Comparison of ENCODE assay signal across 24 cellular contexts in the genomic region with DNA sequence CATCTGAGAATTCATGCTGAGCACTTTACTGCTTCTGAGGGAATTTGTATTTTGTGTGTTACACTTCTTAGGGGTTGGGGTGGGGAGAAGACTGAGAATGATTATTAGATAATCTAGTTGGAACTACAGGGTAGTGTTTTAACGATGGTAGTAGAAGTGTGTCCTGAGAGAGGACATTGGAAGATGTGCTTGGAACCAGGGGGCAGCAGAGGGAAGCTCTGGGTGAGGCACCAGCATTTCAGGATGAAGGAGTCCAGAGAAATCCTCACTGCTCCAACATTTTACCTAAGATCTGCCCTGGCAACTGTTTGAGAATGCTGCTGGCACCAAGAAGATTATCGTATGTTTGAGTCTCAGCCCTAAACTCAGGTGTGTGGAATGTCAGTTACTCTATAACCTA.
DNase-seq lines count a peak whose midpoint lies in the region; ATAC-seq, FAIRE-seq and TF ChIP-seq lines count a peak whose summit lies in the region.
"Had no signal": no experiment of that assay in that cellular context is flagged by ENCODE, and none has a peak within 500 bp of the region (broad histone marks: within the 10 kb centered on the region; RNA-seq: fewer than 3 reads in every experiment).

No MANE protein-coding gene starts in this region.

- H3K4me1 ChIP-seq in H1 (replicated peaks in 1 of 4; ENCODE audit: control insufficient read depth in 3 of 4, insufficient read depth in 4 of 4, low read length in 3 of 4) (peaks cover 0 to 10% (median 3%) of the 10 kb centered on the region in 4 experiments; a peak in 5 of 7 replicates), mesendoderm (ENCODE audit: control insufficient read depth, low read depth, low read length) (peaks cover 2% of the 10 kb centered on the region), ovary (ENCODE audit: insufficient read depth) (no peaks in the 10 kb centered on the region), SJCRH30 (no peaks in the 10 kb centered on the region)
- H3K4me1 ChIP-seq: A549, BE2C, Caco-2 had no signal

- no peak overlapping the region for H2AK5ac ChIP-seq in H1 (ENCODE audit: low read depth, low read length)
- H2AK5ac ChIP-seq in mesendoderm (ENCODE audit: low read length): no peak overlapping the region

- no peaks in the 10 kb centered on the region for H3K36me3 ChIP-seq in BJ (ENCODE audit: control insufficient read depth, insufficient read depth, low read length)
- no peaks in the 10 kb centered on the region for H3K36me3 ChIP-seq in H1 (ENCODE audit: control insufficient read depth in 2 of 4, insufficient read depth in 4 of 4, low read length in 3 of 4)
- no peaks in the 10 kb centered on the region for H3K36me3 ChIP-seq in mesendoderm (ENCODE audit: control insufficient read depth, insufficient read depth, low read length)
- H3K36me3 ChIP-seq in ovary: no peaks in the 10 kb centered on the region
- no peaks in the 10 kb centered on the region for H3K36me3 ChIP-seq in SJCRH30
- H3K36me3 ChIP-seq: BE2C had no signal

- no peak overlapping the region for H3K23ac ChIP-seq in H1 (ENCODE audit: insufficient read length)
- no peak overlapping the region for H3K23ac ChIP-seq in mesendoderm (ENCODE audit: low read length)

- peaks cover 44% of the 10 kb centered on the region for H3K27me3 Mint-ChIP-seq in CD4-positive, alpha-beta T cell

- no peaks in the 10 kb centered on the region; the same call in 1 of the 2 replicates for H3K27me3 ChIP-seq in BJ (ENCODE audit: control insufficient read depth, insufficient read depth, low read length)
- no peaks in the 10 kb centered on the region for H3K27me3 ChIP-seq in H1 (replicated peaks in 1 of 4; ENCODE audit: control insufficient read depth in 3 of 4, extremely low read depth in 1 of 4, insufficient read depth in 3 of 4, low read length in 3 of 4)
- H3K27me3 ChIP-seq in mesendoderm (ENCODE audit: insufficient read depth, low read length, poor library complexity): no peaks in the 10 kb centered on the region
- H3K27me3 ChIP-seq in CD4-positive, alpha-beta T cell (ENCODE audit: control insufficient read depth, insufficient read depth, low read length): peaks cover 7% of the 10 kb centered on the region
- no peaks in the 10 kb centered on the region for H3K27me3 ChIP-seq in ovary
- peaks cover 6% of the 10 kb centered on the region for H3K27me3 ChIP-seq in SJCRH30
- H3K27me3 ChIP-seq: BE2C had no signal

- H3K4me2 ChIP-seq in H1 (ENCODE audit: insufficient read depth in 1 of 2, low read depth in 2 of 2, low read length in 2 of 2) (no peak overlapping the region), mesendoderm (ENCODE audit: low read length) (no peak overlapping the region)
- H3K4me2 ChIP-seq: A549 had no signal

- H3K79me2 ChIP-seq in H1 (ENCODE audit: control insufficient read depth in 1 of 2, insufficient read depth in 2 of 2, low read length in 2 of 2) (no peaks in the 10 kb centered on the region), mesendoderm (ENCODE audit: control insufficient read depth, insufficient read depth, low read length) (no peaks in the 10 kb centered on the region)

- H3K27ac ChIP-seq in H1 (ENCODE audit: low read depth, low read length) (no peak overlapping the region), mesendoderm (ENCODE audit: low read depth, low read length) (no peak overlapping the region), ovary (no peak overlapping the region), SJCRH30 (no peak overlapping the region)
- no peak overlapping the region for H3K27ac ChIP-seq in CD4-positive, alpha-beta T cell (ENCODE audit: low read depth, low read length)
- H3K27ac ChIP-seq: A549, HL-60 had no signal

- no peaks in the 10 kb centered on the region for H3K4me1 Mint-ChIP-seq in CD4-positive, alpha-beta T cell (ENCODE audit: low read depth)
- H3K4me1 Mint-ChIP-seq: CD4-positive, alpha-beta memory T cell had no signal

- H4K91ac ChIP-seq in H1 (replicated peaks; ENCODE audit: insufficient read length, low read length): no peak overlapping the region

- TF ChIP-seq CTCF in BJ (IDR thresholded peaks at IDR 0.05; ENCODE audit: insufficient read depth, low read depth, low read length) (0 out of 2 replicates have a peak, but pooled peaks have one; percentile 10), HFF-Myc (IDR thresholded peaks at IDR 0.05; ENCODE audit: low read depth, low read length, missing control alignments) (peak; percentile 14), H1 (IDR thresholded peaks at IDR 0.05; ENCODE audit: control extremely low read depth in 1 of 3, insufficient read depth in 1 of 3, low read depth in 1 of 3, low read length in 3 of 3) (peak in 2 of 3 experiments; percentile 31 to 42; a peak in 2 of 4 replicates), ovary (IDR thresholded peaks at IDR 0.05) (no peak)
- TF ChIP-seq CTCF in CD4-positive, alpha-beta T cell (IDR thresholded peaks at IDR 0.05): no peak

- WGBS in H1 (ENCODE audit: extremely low coverage in 1 of 2, insufficient coverage in 1 of 2, insufficient read length in 1 of 2, insufficient replicate concordance in 2 of 2, low coverage in 1 of 2, low lambda C conversion rate in 2 of 2, missing lambda C conversion rate in 1 of 2), 2 experiments: 90% methylated on average over 2 of the region's 2 CpGs; no CpG with 5 or more reads in 1 of the 2 experiments
- no CpG with 5 or more reads among the region's 2 CpGs for WGBS in mesendoderm (ENCODE audit: extremely low coverage, insufficient coverage, low lambda C conversion rate)
- WGBS in ovary, 3 donors: 72 to 77% (median 73%) methylated on average over 2 of the region's 2 CpGs

- no peaks in the 10 kb centered on the region for H3K9me3 Mint-ChIP-seq in CD4-positive, alpha-beta T cell

- TF ChIP-seq RAD21 in H1 (IDR thresholded peaks at IDR 0.05 in 1 of 2, conservative IDR thresholded peaks at IDR 0.05 in 1 of 2; ENCODE audit: low read depth in 2 of 2, low read length in 2 of 2): peak; percentile 9 to 23; a peak in 1 of 4 replicates

- CTCF ChIA-PET in BJ (lab: Yijun Ruan, JAX): interaction anchor here (2.7 to 3.4 kb wide), 2 partner anchors 10 to 18 kb away, joined by 6 to 18 read pairs; no protein-coding TSS in a partner anchor
- CTCF ChIA-PET in H1 (lab: Charles Lee; ENCODE audit: partially characterized antibody): interaction anchor here (0.6 to 4.1 kb wide), 16 partner anchors 10 to 314 kb away, joined by 3 to 45 read pairs (median 4); no protein-coding TSS in a partner anchor
- CTCF ChIA-PET in CD4-positive, alpha-beta T cell (lab: Charles Lee): no interaction called here

- H3K79me1 ChIP-seq in H1 (ENCODE audit: low read depth, low read length) (no peaks in the 10 kb centered on the region), mesendoderm (ENCODE audit: low read length) (no peaks in the 10 kb centered on the region)

- H3K56ac ChIP-seq in H1 (replicated peaks; ENCODE audit: insufficient read length, low read depth, low read length) (no peak overlapping the region), mesendoderm (ENCODE audit: low read length) (no peak overlapping the region)

- no peak overlapping the region for H2BK12ac ChIP-seq in H1 (ENCODE audit: low read depth, low read length)

- no peak overlapping the region for H3K4ac ChIP-seq in H1 (replicated peaks; ENCODE audit: insufficient read length, low read depth, low read length)
- H3K4ac ChIP-seq in mesendoderm (ENCODE audit: low read depth, low read length): no peak overlapping the region

- no peak overlapping the region for H3K4me3 Mint-ChIP-seq in CD4-positive, alpha-beta T cell
- H3K4me3 Mint-ChIP-seq: CD4-positive, alpha-beta memory T cell had no signal

- intact Hi-C loops in CD4-positive, alpha-beta T cell (cut with DNase I, micrococcal nuclease): no loop called here
- intact Hi-C loops in ovary (cut with DNase I): no loop called here

- H3K9ac ChIP-seq in H1 (replicated peaks in 1 of 4; ENCODE audit: extremely low read depth in 1 of 4, low read depth in 3 of 4, low read length in 3 of 4) (no peak overlapping the region), mesendoderm (ENCODE audit: low read length) (no peak overlapping the region)

- H2AFZ ChIP-seq in H1 (ENCODE audit: low read length): no peak overlapping the region

- no peak overlapping the region for H4K8ac ChIP-seq in H1 (ENCODE audit: extremely low read depth, insufficient read depth, low read length)
- H4K8ac ChIP-seq in mesendoderm (ENCODE audit: low read depth, low read length): no peak overlapping the region

- H2BK5ac ChIP-seq in H1 (ENCODE audit: low read depth, low read length) (no peak overlapping the region), mesendoderm (ENCODE audit: low read length) (no peak overlapping the region)

- H3K4me3 ChIP-seq in BJ (ENCODE audit: low read depth, low read length) (no peak overlapping the region), HFF-Myc (replicated peaks; ENCODE audit: low read depth, low read length) (no peak overlapping the region), H1 (ENCODE audit: extremely low read depth in 1 of 4, insufficient read depth in 2 of 4, low read depth in 3 of 4, low read length in 4 of 4) (no peak overlapping the region), mesendoderm (ENCODE audit: low read length) (no peak overlapping the region), ovary (no peak overlapping the region), SJCRH30 (no peak overlapping the region)
- H3K4me3 ChIP-seq: A549 had no signal

- H2BK15ac ChIP-seq in H1 (ENCODE audit: low read length): no peak overlapping the region
- H2BK15ac ChIP-seq in mesendoderm (replicated peaks; ENCODE audit: low read depth): no peak overlapping the region

- H3K23me2 ChIP-seq in H1 (ENCODE audit: low read depth, low read length): no peaks in the 10 kb centered on the region

- DNase-seq in BJ (ENCODE audit: low read depth) (no peak), HFF-Myc (ENCODE audit: extremely low read depth, low read depth) (no peak), H1 (ENCODE audit: low read depth in 1 of 2, low spot score in 2 of 2) (no peak), mesendoderm (peak; percentile 39), T-helper 9 cell (no peak), ovary (no peak), SJCRH30 (no peak)
- DNase-seq in CD4-positive, alpha-beta T cell: no peak
- DNase-seq: BE2C; Caco-2; CD4-positive, alpha-beta memory T cell; DND-41; KBM-7; NCI-H1092 treated with DMSO at 0.1 percent for 48 hours; NCI-H146; NCI-H2029; NCI-H226; NCI-H524; NCI-H774; Right ventricle myocardium superior had no signal

- H3K27ac Mint-ChIP-seq in CD4-positive, alpha-beta T cell: no peak overlapping the region
- H3K27ac Mint-ChIP-seq: CD4-positive, alpha-beta memory T cell had no signal

- no peaks in the 10 kb centered on the region for H3K36me3 Mint-ChIP-seq in CD4-positive, alpha-beta T cell (ENCODE audit: low read depth)
- H3K36me3 Mint-ChIP-seq: CD4-positive, alpha-beta memory T cell had no signal

- H3K9me3 ChIP-seq in H1 (ENCODE audit: insufficient read depth in 2 of 2, low read depth in 1 of 2, low read length in 1 of 2): no peaks in the 10 kb centered on the region
- H3K9me3 ChIP-seq in CD4-positive, alpha-beta T cell (ENCODE audit: control insufficient read depth, low read length): no peaks in the 10 kb centered on the region
- no peaks in the 10 kb centered on the region for H3K9me3 ChIP-seq in ovary
- H3K9me3 ChIP-seq in SJCRH30 (replicated peaks): no peaks in the 10 kb centered on the region; the same call in 1 of the 2 replicates
- H3K9me3 ChIP-seq: A549, BE2C, Caco-2 had no signal

- no peak overlapping the region for H2BK20ac ChIP-seq in H1 (ENCODE audit: low read length)

- no peaks in the 10 kb centered on the region for H4K20me1 ChIP-seq in H1 (replicated peaks in 1 of 2; ENCODE audit: control insufficient read depth in 1 of 2, insufficient read depth in 2 of 2, low read length in 2 of 2)

- no peak overlapping the region for H3K18ac ChIP-seq in H1 (ENCODE audit: extremely low read depth, low read length)
- H3K18ac ChIP-seq in mesendoderm (ENCODE audit: low read length): no peak overlapping the region

- TF ChIP-seq POLR2A in H1 (IDR thresholded peaks at IDR 0.05; ENCODE audit: control extremely low read depth in 1 of 2, low read depth in 2 of 2, low read length in 2 of 2) (no peak), ovary (IDR thresholded peaks at IDR 0.05) (no peak)

- TF ChIP-seq EP300 in H1 (IDR thresholded peaks at IDR 0.05; ENCODE audit: borderline replicate concordance in 1 of 2, low read depth in 2 of 2, low read length in 2 of 2) (no peak), ovary (IDR thresholded peaks at IDR 0.05) (no peak)

- FAIRE-seq in H1 (lab: Jason Lieb, UNC): no peak
- FAIRE-seq: A549, GM12891, H54 had no signal

- H4K5ac ChIP-seq in H1 (ENCODE audit: insufficient read length, low read depth, low read length) (no peak overlapping the region), mesendoderm (ENCODE audit: low read length) (no peak overlapping the region)

- H2BK120ac ChIP-seq in H1 (replicated peaks; ENCODE audit: low read depth, low read length) (no peak overlapping the region), mesendoderm (ENCODE audit: low read depth, low read length) (no peak overlapping the region)

- no peak overlapping the region for H3K14ac ChIP-seq in H1 (ENCODE audit: insufficient read length)

- POLR2A ChIA-PET in BJ (lab: Charles Lee): no interaction called here
- POLR2A ChIA-PET in H1 (lab: Charles Lee; ENCODE audit: partially characterized antibody): no interaction called here
- POLR2A ChIA-PET in CD4-positive, alpha-beta T cell (lab: Charles Lee): no interaction called here

- no peak for ATAC-seq in CD4-positive, alpha-beta T cell (ENCODE audit: poor library complexity)
- ATAC-seq: A549 had no signal

Comparison
In these comparisons a context has a peak if more than half of its experiments do, and no peak if none do; other contexts are left out.
1. CTCF ChIP-seq: peak in BJ (single experiment), HFF-Myc (single experiment) and H1 (2 of 3); none in CD4-positive, alpha-beta T cell (single experiment) and ovary (0 of 3).